In the genomic region with DNA sequence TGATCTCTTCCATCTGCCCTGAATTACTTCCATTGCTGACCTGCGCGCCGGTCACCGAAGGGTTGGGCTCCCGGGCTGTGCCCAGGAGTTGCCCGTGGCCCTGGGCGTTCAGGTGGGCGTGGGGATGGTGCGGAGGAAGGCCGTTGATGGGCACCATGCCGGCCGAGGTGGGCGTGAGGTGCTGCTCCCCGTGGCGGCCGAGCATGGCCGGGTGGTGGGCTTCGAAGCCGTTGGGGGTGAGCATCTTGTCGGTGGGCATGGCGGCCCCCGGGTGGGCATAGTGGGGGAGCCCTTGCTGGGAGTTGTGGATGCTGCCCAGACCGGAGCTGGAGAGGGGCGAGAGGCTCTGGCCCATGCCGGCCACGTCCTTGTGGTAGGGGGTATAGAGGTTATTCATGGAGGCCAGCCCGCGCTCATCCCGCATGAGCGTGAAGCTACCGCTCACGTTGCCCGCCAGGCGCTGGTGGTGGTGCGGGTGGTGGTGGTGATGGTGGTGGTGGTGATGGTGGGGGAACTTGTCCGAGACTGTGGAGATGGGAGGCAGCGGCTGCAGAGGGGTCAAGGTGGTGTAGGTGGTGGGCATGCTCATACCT, we compare ENCODE assay signal across 2 cellular contexts.
TF ChIP-seq lines count a peak whose summit lies in the region.

No MANE protein-coding gene starts in this region.

TF ChIP-seq in SK-N-SH, 30 proteins besides CTCF, POLR2A, EP300 and RAD21 (continued from another document):
- TF ChIP-seq, protein P1, sequence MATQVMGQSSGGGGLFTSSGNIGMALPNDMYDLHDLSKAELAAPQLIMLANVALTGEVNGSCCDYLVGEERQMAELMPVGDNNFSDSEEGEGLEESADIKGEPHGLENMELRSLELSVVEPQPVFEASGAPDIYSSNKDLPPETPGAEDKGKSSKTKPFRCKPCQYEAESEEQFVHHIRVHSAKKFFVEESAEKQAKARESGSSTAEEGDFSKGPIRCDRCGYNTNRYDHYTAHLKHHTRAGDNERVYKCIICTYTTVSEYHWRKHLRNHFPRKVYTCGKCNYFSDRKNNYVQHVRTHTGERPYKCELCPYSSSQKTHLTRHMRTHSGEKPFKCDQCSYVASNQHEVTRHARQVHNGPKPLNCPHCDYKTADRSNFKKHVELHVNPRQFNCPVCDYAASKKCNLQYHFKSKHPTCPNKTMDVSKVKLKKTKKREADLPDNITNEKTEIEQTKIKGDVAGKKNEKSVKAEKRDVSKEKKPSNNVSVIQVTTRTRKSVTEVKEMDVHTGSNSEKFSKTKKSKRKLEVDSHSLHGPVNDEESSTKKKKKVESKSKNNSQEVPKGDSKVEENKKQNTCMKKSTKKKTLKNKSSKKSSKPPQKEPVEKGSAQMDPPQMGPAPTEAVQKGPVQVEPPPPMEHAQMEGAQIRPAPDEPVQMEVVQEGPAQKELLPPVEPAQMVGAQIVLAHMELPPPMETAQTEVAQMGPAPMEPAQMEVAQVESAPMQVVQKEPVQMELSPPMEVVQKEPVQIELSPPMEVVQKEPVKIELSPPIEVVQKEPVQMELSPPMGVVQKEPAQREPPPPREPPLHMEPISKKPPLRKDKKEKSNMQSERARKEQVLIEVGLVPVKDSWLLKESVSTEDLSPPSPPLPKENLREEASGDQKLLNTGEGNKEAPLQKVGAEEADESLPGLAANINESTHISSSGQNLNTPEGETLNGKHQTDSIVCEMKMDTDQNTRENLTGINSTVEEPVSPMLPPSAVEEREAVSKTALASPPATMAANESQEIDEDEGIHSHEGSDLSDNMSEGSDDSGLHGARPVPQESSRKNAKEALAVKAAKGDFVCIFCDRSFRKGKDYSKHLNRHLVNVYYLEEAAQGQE (IDR thresholded peaks at IDR 0.05; ENCODE audit: low read depth, low read length) = no peak
- no peak for TF ChIP-seq FOSL2 (IDR thresholded peaks at IDR 0.05; ENCODE audit: borderline replicate concordance, low read depth)
- TF ChIP-seq, protein P2, sequence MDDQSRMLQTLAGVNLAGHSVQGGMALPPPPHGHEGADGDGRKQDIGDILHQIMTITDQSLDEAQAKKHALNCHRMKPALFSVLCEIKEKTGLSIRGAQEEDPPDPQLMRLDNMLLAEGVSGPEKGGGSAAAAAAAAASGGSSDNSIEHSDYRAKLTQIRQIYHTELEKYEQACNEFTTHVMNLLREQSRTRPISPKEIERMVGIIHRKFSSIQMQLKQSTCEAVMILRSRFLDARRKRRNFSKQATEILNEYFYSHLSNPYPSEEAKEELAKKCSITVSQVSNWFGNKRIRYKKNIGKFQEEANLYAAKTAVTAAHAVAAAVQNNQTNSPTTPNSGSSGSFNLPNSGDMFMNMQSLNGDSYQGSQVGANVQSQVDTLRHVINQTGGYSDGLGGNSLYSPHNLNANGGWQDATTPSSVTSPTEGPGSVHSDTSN (IDR thresholded peaks at IDR 0.05) = no peak
- TF ChIP-seq FOXM1 (IDR thresholded peaks at IDR 0.05; ENCODE audit: low read depth) = no peak
- TF ChIP-seq, protein P3, sequence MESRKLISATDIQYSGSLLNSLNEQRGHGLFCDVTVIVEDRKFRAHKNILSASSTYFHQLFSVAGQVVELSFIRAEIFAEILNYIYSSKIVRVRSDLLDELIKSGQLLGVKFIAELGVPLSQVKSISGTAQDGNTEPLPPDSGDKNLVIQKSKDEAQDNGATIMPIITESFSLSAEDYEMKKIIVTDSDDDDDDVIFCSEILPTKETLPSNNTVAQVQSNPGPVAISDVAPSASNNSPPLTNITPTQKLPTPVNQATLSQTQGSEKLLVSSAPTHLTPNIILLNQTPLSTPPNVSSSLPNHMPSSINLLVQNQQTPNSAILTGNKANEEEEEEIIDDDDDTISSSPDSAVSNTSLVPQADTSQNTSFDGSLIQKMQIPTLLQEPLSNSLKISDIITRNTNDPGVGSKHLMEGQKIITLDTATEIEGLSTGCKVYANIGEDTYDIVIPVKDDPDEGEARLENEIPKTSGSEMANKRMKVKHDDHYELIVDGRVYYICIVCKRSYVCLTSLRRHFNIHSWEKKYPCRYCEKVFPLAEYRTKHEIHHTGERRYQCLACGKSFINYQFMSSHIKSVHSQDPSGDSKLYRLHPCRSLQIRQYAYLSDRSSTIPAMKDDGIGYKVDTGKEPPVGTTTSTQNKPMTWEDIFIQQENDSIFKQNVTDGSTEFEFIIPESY (IDR thresholded peaks at IDR 0.05; ENCODE audit: borderline replicate concordance, low read depth) = no peak
- no peak for TF ChIP-seq SMC3 (IDR thresholded peaks at IDR 0.05; ENCODE audit: low read depth, low read length)
- TF ChIP-seq MEF2A (IDR thresholded peaks at IDR 0.05; ENCODE audit: borderline replicate concordance, low read depth) = no peak
- no peak for TF ChIP-seq YY1 (IDR thresholded peaks at IDR 0.05; ENCODE audit: low read depth)
- no peak for TF ChIP-seq RXRA (IDR thresholded peaks at IDR 0.05; ENCODE audit: borderline replicate concordance, low read depth)
- no peak for TF ChIP-seq GABPA (IDR thresholded peaks at IDR 0.05; ENCODE audit: low read depth)
- no peak for TF ChIP-seq GATA2 (CRISPR knock-in tag; IDR thresholded peaks at IDR 0.05)
- no peak for TF ChIP-seq POLR2AphosphoS5 (IDR thresholded peaks at IDR 0.05; ENCODE audit: low read depth, low read length)

TF ChIP-seq in SK-N-SH treated with all-trans-retinoic acid at 6 μM for 48 hours, 23 proteins besides CTCF, POLR2A, EP300 and RAD21 (continued from another document):
- TF ChIP-seq, protein P4, sequence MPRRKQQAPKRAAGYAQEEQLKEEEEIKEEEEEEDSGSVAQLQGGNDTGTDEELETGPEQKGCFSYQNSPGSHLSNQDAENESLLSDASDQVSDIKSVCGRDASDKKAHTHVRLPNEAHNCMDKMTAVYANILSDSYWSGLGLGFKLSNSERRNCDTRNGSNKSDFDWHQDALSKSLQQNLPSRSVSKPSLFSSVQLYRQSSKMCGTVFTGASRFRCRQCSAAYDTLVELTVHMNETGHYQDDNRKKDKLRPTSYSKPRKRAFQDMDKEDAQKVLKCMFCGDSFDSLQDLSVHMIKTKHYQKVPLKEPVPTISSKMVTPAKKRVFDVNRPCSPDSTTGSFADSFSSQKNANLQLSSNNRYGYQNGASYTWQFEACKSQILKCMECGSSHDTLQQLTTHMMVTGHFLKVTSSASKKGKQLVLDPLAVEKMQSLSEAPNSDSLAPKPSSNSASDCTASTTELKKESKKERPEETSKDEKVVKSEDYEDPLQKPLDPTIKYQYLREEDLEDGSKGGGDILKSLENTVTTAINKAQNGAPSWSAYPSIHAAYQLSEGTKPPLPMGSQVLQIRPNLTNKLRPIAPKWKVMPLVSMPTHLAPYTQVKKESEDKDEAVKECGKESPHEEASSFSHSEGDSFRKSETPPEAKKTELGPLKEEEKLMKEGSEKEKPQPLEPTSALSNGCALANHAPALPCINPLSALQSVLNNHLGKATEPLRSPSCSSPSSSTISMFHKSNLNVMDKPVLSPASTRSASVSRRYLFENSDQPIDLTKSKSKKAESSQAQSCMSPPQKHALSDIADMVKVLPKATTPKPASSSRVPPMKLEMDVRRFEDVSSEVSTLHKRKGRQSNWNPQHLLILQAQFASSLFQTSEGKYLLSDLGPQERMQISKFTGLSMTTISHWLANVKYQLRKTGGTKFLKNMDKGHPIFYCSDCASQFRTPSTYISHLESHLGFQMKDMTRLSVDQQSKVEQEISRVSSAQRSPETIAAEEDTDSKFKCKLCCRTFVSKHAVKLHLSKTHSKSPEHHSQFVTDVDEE (CRISPR knock-in tag; IDR thresholded peaks at IDR 0.05) = no peak
- no peak for TF ChIP-seq ISL1 (CRISPR knock-in tag; IDR thresholded peaks at IDR 0.05)
- TF ChIP-seq, protein P5, sequence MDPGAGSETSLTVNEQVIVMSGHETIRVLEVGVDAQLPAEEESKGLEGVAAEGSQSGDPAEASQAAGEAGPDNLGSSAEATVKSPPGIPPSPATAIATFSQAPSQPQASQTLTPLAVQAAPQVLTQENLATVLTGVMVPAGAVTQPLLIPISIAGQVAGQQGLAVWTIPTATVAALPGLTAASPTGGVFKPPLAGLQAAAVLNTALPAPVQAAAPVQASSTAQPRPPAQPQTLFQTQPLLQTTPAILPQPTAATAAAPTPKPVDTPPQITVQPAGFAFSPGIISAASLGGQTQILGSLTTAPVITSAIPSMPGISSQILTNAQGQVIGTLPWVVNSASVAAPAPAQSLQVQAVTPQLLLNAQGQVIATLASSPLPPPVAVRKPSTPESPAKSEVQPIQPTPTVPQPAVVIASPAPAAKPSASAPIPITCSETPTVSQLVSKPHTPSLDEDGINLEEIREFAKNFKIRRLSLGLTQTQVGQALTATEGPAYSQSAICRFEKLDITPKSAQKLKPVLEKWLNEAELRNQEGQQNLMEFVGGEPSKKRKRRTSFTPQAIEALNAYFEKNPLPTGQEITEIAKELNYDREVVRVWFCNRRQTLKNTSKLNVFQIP (CRISPR knock-in tag; IDR thresholded peaks at IDR 0.05; ENCODE audit: borderline replicate concordance, low read depth) = no peak
- TF ChIP-seq, protein P6, sequence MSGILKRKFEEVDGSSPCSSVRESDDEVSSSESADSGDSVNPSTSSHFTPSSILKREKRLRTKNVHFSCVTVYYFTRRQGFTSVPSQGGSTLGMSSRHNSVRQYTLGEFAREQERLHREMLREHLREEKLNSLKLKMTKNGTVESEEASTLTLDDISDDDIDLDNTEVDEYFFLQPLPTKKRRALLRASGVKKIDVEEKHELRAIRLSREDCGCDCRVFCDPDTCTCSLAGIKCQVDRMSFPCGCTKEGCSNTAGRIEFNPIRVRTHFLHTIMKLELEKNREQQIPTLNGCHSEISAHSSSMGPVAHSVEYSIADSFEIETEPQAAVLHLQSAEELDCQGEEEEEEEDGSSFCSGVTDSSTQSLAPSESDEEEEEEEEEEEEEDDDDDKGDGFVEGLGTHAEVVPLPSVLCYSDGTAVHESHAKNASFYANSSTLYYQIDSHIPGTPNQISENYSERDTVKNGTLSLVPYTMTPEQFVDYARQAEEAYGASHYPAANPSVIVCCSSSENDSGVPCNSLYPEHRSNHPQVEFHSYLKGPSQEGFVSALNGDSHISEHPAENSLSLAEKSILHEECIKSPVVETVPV (CRISPR knock-in tag; IDR thresholded peaks at IDR 0.05) = no peak
- TF ChIP-seq GLIS3 (CRISPR knock-in tag; IDR thresholded peaks at IDR 0.05) = no peak
- TF ChIP-seq ZNF565 (CRISPR knock-in tag; conservative IDR thresholded peaks at IDR 0.05; ENCODE audit: low read depth) = no peak
- no peak for TF ChIP-seq ZC3H10 (CRISPR knock-in tag; IDR thresholded peaks at IDR 0.05)
- TF ChIP-seq OSR1 (CRISPR knock-in tag; IDR thresholded peaks at IDR 0.05) = no peak
- TF ChIP-seq, protein P7, sequence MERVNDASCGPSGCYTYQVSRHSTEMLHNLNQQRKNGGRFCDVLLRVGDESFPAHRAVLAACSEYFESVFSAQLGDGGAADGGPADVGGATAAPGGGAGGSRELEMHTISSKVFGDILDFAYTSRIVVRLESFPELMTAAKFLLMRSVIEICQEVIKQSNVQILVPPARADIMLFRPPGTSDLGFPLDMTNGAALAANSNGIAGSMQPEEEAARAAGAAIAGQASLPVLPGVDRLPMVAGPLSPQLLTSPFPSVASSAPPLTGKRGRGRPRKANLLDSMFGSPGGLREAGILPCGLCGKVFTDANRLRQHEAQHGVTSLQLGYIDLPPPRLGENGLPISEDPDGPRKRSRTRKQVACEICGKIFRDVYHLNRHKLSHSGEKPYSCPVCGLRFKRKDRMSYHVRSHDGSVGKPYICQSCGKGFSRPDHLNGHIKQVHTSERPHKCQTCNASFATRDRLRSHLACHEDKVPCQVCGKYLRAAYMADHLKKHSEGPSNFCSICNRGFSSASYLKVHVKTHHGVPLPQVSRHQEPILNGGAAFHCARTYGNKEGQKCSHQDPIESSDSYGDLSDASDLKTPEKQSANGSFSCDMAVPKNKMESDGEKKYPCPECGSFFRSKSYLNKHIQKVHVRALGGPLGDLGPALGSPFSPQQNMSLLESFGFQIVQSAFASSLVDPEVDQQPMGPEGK (CRISPR knock-in tag; IDR thresholded peaks at IDR 0.05; ENCODE audit: borderline replicate concordance) = no peak
- TF ChIP-seq ZNF8 (CRISPR knock-in tag; IDR thresholded peaks at IDR 0.05) = no peak
